8 cellular contexts compared by ENCODE assay signal in genomic region chr16:2206420-2206779, GRCh38. TPM values are rescaled to one million over a fixed set of nuclear protein-coding genes. Genes with fewer than 3 reads are reported as not detected.
A peak's percentile ranks its signal among the peaks of the same experiment; 100 is the strongest.
DNase-seq lines count a peak whose midpoint lies in the region; ATAC-seq and TF ChIP-seq lines count a peak whose summit lies in the region.

No MANE protein-coding gene starts in this region.

- H3K9me3 ChIP-seq in thymus (ENCODE audit: control insufficient read depth), result no peaks in the 10 kb centered on the region
- H3K9me3 ChIP-seq in testis, result no peaks in the 10 kb centered on the region

- peaks cover 25% of the 10 kb centered on the region for H3K4me1 Mint-ChIP-seq in activated CD8-positive, alpha-beta memory T cell treated with anti-CD3 and anti-CD28 coated beads, Interleukin-2, amount 10 ng/mL, durations not matched to agents 7 days and 5 days
- H3K4me1 Mint-ChIP-seq in activated naive CD8-positive, alpha-beta T cell (ENCODE audit: low read depth), result peaks cover 15% of the 10 kb centered on the region

- no peaks in the 10 kb centered on the region for H3K9me3 Mint-ChIP-seq in activated CD8-positive, alpha-beta memory T cell treated with anti-CD3 and anti-CD28 coated beads, Interleukin-2, amount 10 ng/mL, durations not matched to agents 7 days and 5 days (ENCODE audit: low read depth)
- no peaks in the 10 kb centered on the region for H3K9me3 Mint-ChIP-seq in activated naive CD8-positive, alpha-beta T cell (ENCODE audit: low read depth)

- TF ChIP-seq CTCF in kidney epithelial cell (IDR thresholded peaks at IDR 0.05; ENCODE audit: insufficient read depth, low read length, poor library complexity, severe bottlenecking), result no peak
- no peak for TF ChIP-seq CTCF in testis (IDR thresholded peaks at IDR 0.05)

- peaks cover 10% of the 10 kb centered on the region for H3K36me3 Mint-ChIP-seq in activated CD8-positive, alpha-beta memory T cell treated with anti-CD3 and anti-CD28 coated beads, Interleukin-2, amount 10 ng/mL, durations not matched to agents 7 days and 5 days
- H3K36me3 Mint-ChIP-seq in activated naive CD8-positive, alpha-beta T cell, result peaks cover 5% of the 10 kb centered on the region

- CTCF ChIA-PET in activated CD8-positive, alpha-beta memory T cell treated with anti-CD3 and anti-CD28 coated beads, Interleukin-2, amount 10 ng/mL, durations not matched to agents 7 days and 5 days (lab: Charles Lee), result interaction anchor here (1.0 to 3.9 kb wide), 5 partner anchors 8 to 51 kb away, joined by 3 to 19 read pairs (median 4); partner anchors contain the start of genes PGP and TRAF7

- H3K27ac ChIP-seq in thymus (ENCODE audit: low read depth), result no peak overlapping the region
- H3K27ac ChIP-seq in testis, result peak overlapping the region in 1 of 2 donors; percentile 98

- peaks cover 7% of the 10 kb centered on the region for H3K27me3 Mint-ChIP-seq in activated CD8-positive, alpha-beta memory T cell treated with anti-CD3 and anti-CD28 coated beads, Interleukin-2, amount 10 ng/mL, durations not matched to agents 7 days and 5 days
- H3K27me3 Mint-ChIP-seq in activated naive CD8-positive, alpha-beta T cell, result no peaks in the 10 kb centered on the region

- H3K4me1 ChIP-seq in thymus (ENCODE audit: control insufficient read depth, insufficient read depth, low read length) (peaks cover 12% of the 10 kb centered on the region), testis (peaks cover 35% of the 10 kb centered on the region)

- no peak for ATAC-seq in activated CD8-positive, alpha-beta memory T cell treated with anti-CD3 and anti-CD28 coated beads, Interleukin-2, amount 10 ng/mL, durations not matched to agents 7 days and 5 days
- no peak for ATAC-seq in HG02870 (IDR thresholded peaks at IDR 0.05; ENCODE audit: unreplicated experiment)

- H3K4me3 Mint-ChIP-seq in activated CD8-positive, alpha-beta memory T cell treated with anti-CD3 and anti-CD28 coated beads, Interleukin-2, amount 10 ng/mL, durations not matched to agents 7 days and 5 days, result peak overlapping the region; percentile 86
- H3K4me3 Mint-ChIP-seq in activated naive CD8-positive, alpha-beta T cell, result peak overlapping the region; percentile 90

- intact Hi-C loops in testis (cut with DNase I; ENCODE audit: low total_unique reads), result no loop called here

- no peak for TF ChIP-seq POLR2A in testis (IDR thresholded peaks at IDR 0.05)

- WGBS in thymus, result 92% methylated on average over 18 of the region's 18 CpGs
- 60 to 66% methylated on average over 12 to 18 of the region's 18 CpGs for WGBS in testis, 2 donors

- no peak for DNase-seq in activated CD8-positive, alpha-beta memory T cell treated with anti-CD3 and anti-CD28 coated beads, Interleukin-2, amount 10 ng/mL, durations not matched to agents 7 days and 5 days
- DNase-seq in activated CD8-positive, alpha-beta memory T cell treated with anti-CD3 and anti-CD28 coated beads, Interleukin-2, amount 50 U/mL, for 4 hours, result no peak
- DNase-seq in kidney epithelial cell (ENCODE audit: low read depth) (no peak), amygdala (lab: John Stamatoyannopoulos, UW) (no peak), testis (no peak)

- peak overlapping the region; percentile 81 for H3K27ac Mint-ChIP-seq in activated CD8-positive, alpha-beta memory T cell treated with anti-CD3 and anti-CD28 coated beads, Interleukin-2, amount 10 ng/mL, durations not matched to agents 7 days and 5 days
- H3K27ac Mint-ChIP-seq in activated naive CD8-positive, alpha-beta T cell, result peak overlapping the region; percentile 80

- H3K4me3 ChIP-seq in kidney epithelial cell (ENCODE audit: low read depth, low read length), result peak overlapping the region; percentile 83
- H3K4me3 ChIP-seq in thymus (ENCODE audit: low read length), result peak overlapping the region; percentile 79
- peak overlapping the region in 1 of 2 donors; percentile 85 for H3K4me3 ChIP-seq in testis

- H3K36me3 ChIP-seq in kidney epithelial cell (ENCODE audit: control insufficient read depth, insufficient read depth, low read length), result no peaks in the 10 kb centered on the region
- H3K36me3 ChIP-seq in thymus (ENCODE audit: control insufficient read depth, insufficient read depth), result peaks cover 33% of the 10 kb centered on the region
- no peaks in the 10 kb centered on the region for H3K36me3 ChIP-seq in testis (ENCODE audit: low read depth, missing control alignments)

- H3K27me3 ChIP-seq in kidney epithelial cell (ENCODE audit: control insufficient read depth, insufficient read depth, low read length), result no peaks in the 10 kb centered on the region
- H3K27me3 ChIP-seq in thymus (ENCODE audit: control insufficient read depth, insufficient read depth), result no peaks in the 10 kb centered on the region
- H3K27me3 ChIP-seq in testis, result no peaks in the 10 kb centered on the region

RNA-seq across cellular contexts. Expression of gene MLST8, which starts 1.1 kb away (rescaled TPM):
- 10 to 100 TPM; 38.9 to 45.7 TPM for total RNA-seq in activated CD8-positive, alpha-beta memory T cell treated with anti-CD3 and anti-CD28 coated beads, Interleukin-2, amount 10 ng/mL, durations not matched to agents 7 days and 5 days
- total RNA-seq in kidney epithelial cell (77.2 and 102 TPM in 2 replicates), testis (100 to 1,000 TPM in 1 of 2 donors, 10 to 100 TPM in 1; 95.4 to 113 TPM)
- polyA plus RNA-seq in thymus (34.6 TPM), testis (ENCODE audit: insufficient read depth, low read depth, low replicate concordance) (89.0 TPM)

RNA-seq across cellular contexts. Expression of gene BRICD5, which starts 4.3 kb away (rescaled TPM):
- 10 to 100 TPM; 13.2 to 20.4 TPM for total RNA-seq in activated CD8-positive, alpha-beta memory T cell treated with anti-CD3 and anti-CD28 coated beads, Interleukin-2, amount 10 ng/mL, durations not matched to agents 7 days and 5 days
- total RNA-seq in kidney epithelial cell (2.0 and 4.2 TPM in 2 replicates), testis (10 to 100 TPM; 37.8 to 66.5 TPM)
- polyA plus RNA-seq in thymus (21.3 TPM), testis (ENCODE audit: insufficient read depth, low read depth, low replicate concordance) (25.1 TPM)

RNA-seq across cellular contexts. Expression of gene PGP, which starts 8.2 kb away (rescaled TPM):
- 10 to 100 TPM; 29.8 to 34.8 TPM for total RNA-seq in activated CD8-positive, alpha-beta memory T cell treated with anti-CD3 and anti-CD28 coated beads, Interleukin-2, amount 10 ng/mL, durations not matched to agents 7 days and 5 days
- total RNA-seq in kidney epithelial cell (15.7 and 17.7 TPM in 2 replicates), testis (100 to 1,000 TPM in 1 of 2 donors, 10 to 100 TPM in 1; 50.0 to 118 TPM)
- polyA plus RNA-seq in thymus (12.9 TPM), testis (ENCODE audit: insufficient read depth, low read depth, low replicate concordance) (56.3 TPM)

RNA-seq across cellular contexts. Expression of gene CASKIN1, which starts 10.0 kb away (rescaled TPM):
- under 1 TPM in 1 of 2 experiments, not detected in 1; 0.09 TPM for total RNA-seq in activated CD8-positive, alpha-beta memory T cell treated with anti-CD3 and anti-CD28 coated beads, Interleukin-2, amount 10 ng/mL, durations not matched to agents 7 days and 5 days
- total RNA-seq in kidney epithelial cell (0.07 and 0.08 TPM in 2 replicates), testis (100 to 1,000 TPM in 1 of 2 donors, 1 to 10 TPM in 1; 6.4 to 159 TPM)
- polyA plus RNA-seq in thymus (0.48 TPM), testis (ENCODE audit: insufficient read depth, low read depth, low replicate concordance) (2.1 TPM)

RNA-seq across cellular contexts. Expression of gene E4F1, which starts 17.0 kb away (rescaled TPM):
- total RNA-seq in activated CD8-positive, alpha-beta memory T cell treated with anti-CD3 and anti-CD28 coated beads, Interleukin-2, amount 10 ng/mL, durations not matched to agents 7 days and 5 days, result 10 to 100 TPM; 31.3 to 37.1 TPM
- 28.6 and 36.9 TPM in 2 replicates for total RNA-seq in kidney epithelial cell
- polyA plus RNA-seq in thymus, result 42.3 TPM
- total RNA-seq in testis, result 10 to 100 TPM; 57.4 to 69.4 TPM
- 20.0 TPM for polyA plus RNA-seq in testis (ENCODE audit: insufficient read depth, low read depth, low replicate concordance)
